8 cellular contexts compared by ENCODE assay signal in genomic region chr18:23812566-23813440, GRCh38.
A peak's percentile ranks its signal among the peaks of the same experiment; 100 is the strongest.
DNase-seq lines count a peak whose midpoint lies in the region; ATAC-seq and TF ChIP-seq lines count a peak whose summit lies in the region.

No MANE protein-coding gene starts in this region.

- peak; percentile 25 for DNase-seq in GM10266 (ENCODE audit: extremely low spot score)
- DNase-seq in NCI-H1417 treated with DMSO at 0.1 percent for 48 hours (lab: John Stamatoyannopoulos, UW), result peak; percentile 33
- peak; percentile 75 for DNase-seq in adipocyte (ENCODE audit: low read depth)
- peak; percentile 36 for DNase-seq in left kidney (ENCODE audit: low read depth, low spot score)
- no peak for DNase-seq in GM19240 (ENCODE audit: insufficient read length, low spot score)
- no peak for DNase-seq in epidermal melanocyte (ENCODE audit: insufficient read length, low spot score)
- DNase-seq in NCI-H1436 treated with DMSO at 0.1 percent for 48 hours (lab: John Stamatoyannopoulos, UW), result no peak

- H3K4me1 ChIP-seq in adipocyte (ENCODE audit: control insufficient read depth, insufficient read depth, low read length), result no peaks in the 10 kb centered on the region

- no peaks in the 10 kb centered on the region for H3K9me3 Mint-ChIP-seq in activated T-helper 17 cell treated with anti-CD3 and anti-CD28 coated beads, Interleukin-2, amount 50 U/mL, for 72 hours

- no peak overlapping the region for H3K9ac ChIP-seq in adipocyte (ENCODE audit: low read length)

- H3K4me3 Mint-ChIP-seq in activated T-helper 17 cell treated with anti-CD3 and anti-CD28 coated beads, Interleukin-2, amount 50 U/mL, for 72 hours, result no peak overlapping the region

- H3K4me1 Mint-ChIP-seq in activated T-helper 17 cell treated with anti-CD3 and anti-CD28 coated beads, Interleukin-2, amount 50 U/mL, for 72 hours, result no peaks in the 10 kb centered on the region

- peak; percentile 39 for TF ChIP-seq CTCF in GM10266 (IDR thresholded peaks at IDR 0.05; ENCODE audit: control insufficient read depth, insufficient read depth, low read depth, missing control alignments)

- no peaks in the 10 kb centered on the region for H3K36me3 Mint-ChIP-seq in activated T-helper 17 cell treated with anti-CD3 and anti-CD28 coated beads, Interleukin-2, amount 50 U/mL, for 72 hours (ENCODE audit: low read depth)

- H3K27me3 ChIP-seq in adipocyte (replicated peaks; ENCODE audit: control insufficient read depth, insufficient read depth, low read length), result no peaks in the 10 kb centered on the region

- no peaks in the 10 kb centered on the region for H3K9me3 ChIP-seq in adipocyte (ENCODE audit: control insufficient read depth, low read length)

- H3K27me3 Mint-ChIP-seq in activated T-helper 17 cell treated with anti-CD3 and anti-CD28 coated beads, Interleukin-2, amount 50 U/mL, for 72 hours, result peaks cover 3% of the 10 kb centered on the region

- ATAC-seq in activated T-helper 17 cell treated with anti-CD3 and anti-CD28 coated beads, Interleukin-2, amount 50 U/mL, for 72 hours (replicated peaks), result no peak

- H3K27ac Mint-ChIP-seq in activated T-helper 17 cell treated with anti-CD3 and anti-CD28 coated beads, Interleukin-2, amount 50 U/mL, for 72 hours, result no peak overlapping the region

- no peak overlapping the region for H3K4me3 ChIP-seq in adipocyte (ENCODE audit: low read length)

- H3K36me3 ChIP-seq in adipocyte (ENCODE audit: control insufficient read depth, insufficient read depth, low read length, severe bottlenecking), result no peaks in the 10 kb centered on the region

Comparison
In these comparisons a context has a peak if more than half of its experiments do, and no peak if none do; other contexts are left out.
1. DNase-seq: peak in GM10266 (single experiment), NCI-H1417 treated with DMSO at 0.1 percent for 48 hours (single experiment), adipocyte (single experiment) and left kidney (single experiment); none in GM19240 (single experiment), epidermal melanocyte (single experiment) and NCI-H1436 treated with DMSO at 0.1 percent for 48 hours (single experiment).